Comparison of ENCODE assay signal across 21 cellular contexts in the genomic region with DNA sequence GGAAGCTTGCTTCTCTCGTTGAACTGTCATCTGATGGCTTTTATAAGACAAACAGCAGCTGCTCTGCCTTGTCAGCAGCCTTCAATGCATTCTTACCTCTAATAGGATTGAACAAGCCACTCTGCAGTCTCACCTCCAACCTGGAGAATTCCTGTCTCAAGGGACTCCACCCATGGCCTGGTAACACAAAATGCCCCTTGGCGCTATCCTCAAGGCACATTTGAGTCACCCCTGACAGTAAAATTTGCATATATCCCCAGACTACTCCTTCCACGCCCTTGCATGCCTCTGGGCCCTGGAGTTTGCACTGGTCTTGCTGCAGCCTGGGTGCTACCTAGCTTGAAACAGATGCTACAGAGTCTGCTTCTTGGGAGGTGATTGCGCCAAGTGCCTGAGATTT.
"Had no signal": no experiment of that assay in that cellular context is flagged by ENCODE, and none has a peak within 500 bp of the region (broad histone marks: within the 10 kb centered on the region; RNA-seq: fewer than 3 reads in every experiment).

No MANE protein-coding gene starts in this region.

- H3K27me3 ChIP-seq: brain microvascular endothelial cell had no signal

- ATAC-seq: PC-3, T-helper 17 cell had no signal

- H3K36me3 ChIP-seq: brain microvascular endothelial cell, cardiac muscle cell had no signal

- H3K27ac ChIP-seq: brain microvascular endothelial cell, cardiac muscle cell had no signal

- H3K4me3 ChIP-seq: cardiac muscle cell had no signal

- DNase-seq: activated CD4-positive, alpha-beta memory T cell treated with anti-CD3 and anti-CD28 coated beads, Interleukin-2, amount 10 ng/mL, durations not matched to agents 7 days and 5 days; activated CD4-positive, alpha-beta T cell treated with anti-CD3 and anti-CD28 coated beads, Interleukin-2, amount 50 U/mL, for 1 hour; activated CD4-positive, CD25-positive, alpha-beta regulatory T cell; activated gamma-delta T cell; activated naive CD4-positive, alpha-beta T cell treated with anti-CD3 and anti-CD28 coated beads, Interleukin-2, amount 10 ng/mL, durations not matched to agents 7 days and 5 days; activated naive CD8-positive, alpha-beta T cell treated with anti-CD3 and anti-CD28 coated beads for 36 hours; activated T-cell treated with anti-CD3 and anti-CD28 coated beads for 4 hours; activated T-cell treated with anti-CD3 and anti-CD28 coated beads, Interleukin-2, amount 50 U/mL, for 48 hours; brain microvascular endothelial cell; Kasumi-1; NCI-H1105 treated with DMSO at 0.1 percent for 48 hours; NCI-H1436 treated with DMSO at 0.1 percent for 48 hours; NCI-H187; NCI-H2081; NCI-H446; NCI-H524; PC-3; SHP77 treated with DMSO at 0.1 percent for 48 hours; T-helper 17 cell; T-helper 9 cell had no signal
